7 cellular contexts compared by ENCODE assay signal in genomic region chr7:137656227-137656849, GRCh38.
DNase-seq lines count a peak whose midpoint lies in the region; ATAC-seq, FAIRE-seq and TF ChIP-seq lines count a peak whose summit lies in the region.

No MANE protein-coding gene starts in this region.

- intact Hi-C loops in GM12878 (cut with micrococcal nuclease; ENCODE audit: unreplicated experiment), result loop anchor here (1.0 to 10.0 kb wide), 4 partner anchors 160 to 1078 kb away; no protein-coding TSS in a partner anchor

- H3K4me2 ChIP-seq in GM12878 (ENCODE audit: control insufficient read depth, insufficient read depth) (no peak overlapping the region), smooth muscle cell (peak overlapping the region; percentile 20)

- ATAC-seq in HG02870 (IDR thresholded peaks at IDR 0.05; ENCODE audit: unreplicated experiment), result peak; percentile 78
- peak; percentile 90 for ATAC-seq in GM12878

- no TSS peak for BruUV-seq in GM12878 (replicated peaks; lab: Mats Ljungman, UMichigan)

- peak; percentile 91 for FAIRE-seq in GM12878 (lab: Jason Lieb, UNC)

- in situ Hi-C loops in GM12878 (cut with MboI), result loop anchor here (5.0 kb wide), 2 partner anchors 241 to 351 kb away; no protein-coding TSS in a partner anchor

- WGBS in GM12878 (ENCODE audit: insufficient coverage, insufficient replicate concordance, low lambda C conversion rate, missing lambda C conversion rate), result 0% methylated on average over 8 of the region's 8 CpGs
- WGBS in smooth muscle cell (ENCODE audit: low lambda C conversion rate), result 8% methylated on average over 8 of the region's 8 CpGs

- H3K27ac ChIP-seq in GM12878 (ENCODE audit: control insufficient read depth, insufficient read depth) (no peak overlapping the region), smooth muscle cell (ENCODE audit: low read depth) (peak overlapping the region; percentile 21)

- H3K4me1 ChIP-seq in GM12878 (ENCODE audit: control insufficient read depth, insufficient read depth, low read length), result no peaks in the 10 kb centered on the region
- H3K4me1 ChIP-seq in smooth muscle cell (ENCODE audit: low read depth), result peaks cover 21% of the 10 kb centered on the region

- no peak for TF ChIP-seq POLR2A in GM12878 (IDR thresholded peaks at IDR 0.05; ENCODE audit: low read depth, low read length)

- no peaks in the 10 kb centered on the region for H3K9me3 ChIP-seq in GM12878 (replicated peaks; ENCODE audit: control insufficient read depth, insufficient read depth, low read length)
- H3K9me3 ChIP-seq in smooth muscle cell (replicated peaks; ENCODE audit: low read depth), result no peaks in the 10 kb centered on the region

- RAD21 ChIA-PET in GM12878 (lab: Charles Lee; ENCODE audit: unreplicated experiment), result interaction anchor here (0.6 to 8.8 kb wide), 59 partner anchors 12 to 367 kb away, joined by 3 to 141 read pairs (median 5); partner anchors contain the start of gene CREB3L2

- H4K20me1 ChIP-seq in GM12878 (ENCODE audit: control insufficient read depth, insufficient read depth) (no peaks in the 10 kb centered on the region), smooth muscle cell (ENCODE audit: low read depth) (no peaks in the 10 kb centered on the region)

- TF ChIP-seq EP300 in GM12878 (IDR thresholded peaks at IDR 0.05; ENCODE audit: borderline replicate concordance in 1 of 2, control insufficient read depth in 1 of 2, low read depth in 2 of 2, low read length in 2 of 2), result no peak

- H3K27me3 ChIP-seq in GM12878 (replicated peaks in 1 of 2; ENCODE audit: control insufficient read depth in 2 of 2, insufficient read depth in 2 of 2, low read length in 1 of 2), result no peaks in the 10 kb centered on the region
- H3K27me3 ChIP-seq in smooth muscle cell (ENCODE audit: low read depth), result peaks cover 2% of the 10 kb centered on the region

- CTCF ChIA-PET in GM12878 (lab: Yijun Ruan, JAX), result interaction anchor here (0.8 to 7.5 kb wide), 72 partner anchors 9 to 1083 kb away, joined by 3 to 156 read pairs (median 6); partner anchors contain the start of genes CREB3L2 and DGKI

- DNase-seq in NCI-H1694 (lab: John Stamatoyannopoulos, UW) (peak; percentile 50), T-helper 9 cell (peak; percentile 37), GM12878 (ENCODE audit: low read depth, low spot score) (peak; percentile 20), iPS DF 19.7 (ENCODE audit: low read depth, low spot score) (peak; percentile 23), smooth muscle cell (lab: John Stamatoyannopoulos, UW; ENCODE audit: unreplicated experiment) (peak; percentile 25)

- H3K79me2 ChIP-seq in GM12878 (ENCODE audit: control insufficient read depth, insufficient read depth, low read length) (no peaks in the 10 kb centered on the region), smooth muscle cell (ENCODE audit: low read depth) (no peaks in the 10 kb centered on the region)

- H2AFZ ChIP-seq in GM12878 (ENCODE audit: control insufficient read depth, low read depth, low read length) (0 out of 2 replicates have a peak overlapping the region, but pooled peaks have one; percentile 24), smooth muscle cell (ENCODE audit: low read depth) (peak overlapping the region; percentile 85)

- peak; percentile 66 for TF ChIP-seq CTCF in GM12875 (IDR thresholded peaks at IDR 0.05; ENCODE audit: borderline replicate concordance, insufficient read depth, low read depth, low read length)
- TF ChIP-seq CTCF in GM12878 (IDR thresholded peaks at IDR 0.05 in 2 of 3, conservative IDR thresholded peaks at IDR 0.05 in 1 of 3; ENCODE audit: control insufficient read depth in 2 of 3, extremely low read depth in 1 of 3, insufficient read depth in 1 of 3, low read depth in 3 of 3, low read length in 3 of 3), result peak; percentile 74 to 86 (median 83)
- peak; percentile 91 for TF ChIP-seq CTCF in smooth muscle cell (IDR thresholded peaks at IDR 0.05; ENCODE audit: borderline replicate concordance, insufficient read depth, poor library complexity, severe bottlenecking)

- POLR2A ChIA-PET in GM12878 (lab: Charles Lee), result interaction anchor here (0.9 to 3.7 kb wide), 8 partner anchors 11 to 351 kb away, joined by 3 to 23 read pairs (median 4); partner anchors contain the start of gene DGKI

- SMC1A ChIA-PET in GM12878 (lab: Charles Lee; ENCODE audit: uncharacterized antibody, unreplicated experiment), result interaction anchor here (0.6 to 10.6 kb wide), 84 partner anchors 10 to 368 kb away, joined by 3 to 173 read pairs (median 5); partner anchors contain the start of gene CREB3L2

- peak; percentile 96 for TF ChIP-seq RAD21 in GM12878 (IDR thresholded peaks at IDR 0.05; ENCODE audit: insufficient read depth, low read depth, low read length)

- H3K36me3 ChIP-seq in GM12878 (ENCODE audit: control insufficient read depth in 2 of 2, insufficient read depth in 2 of 2, low read length in 1 of 2) (no peaks in the 10 kb centered on the region), smooth muscle cell (ENCODE audit: low read depth) (no peaks in the 10 kb centered on the region)

- H3F3A ChIP-seq in smooth muscle cell (ENCODE audit: low read depth), result no peaks in the 10 kb centered on the region

- H3K4me3 ChIP-seq in GM12875 (ENCODE audit: low read depth, low read length) (no peak overlapping the region), GM12878 (no peak overlapping the region), smooth muscle cell (no peak overlapping the region)

- no peak overlapping the region for H3K9ac ChIP-seq in GM12878 (ENCODE audit: control insufficient read depth, insufficient read depth, low read length)
- H3K9ac ChIP-seq in smooth muscle cell (ENCODE audit: low read depth), result no peak overlapping the region

TF ChIP-seq in GM12878, 131 proteins besides CTCF, POLR2A, EP300 and RAD21:
- TF ChIP-seq LARP7 (IDR thresholded peaks at IDR 0.05) (no peak), ZBTB40 (IDR thresholded peaks at IDR 0.05; ENCODE audit: borderline replicate concordance) (peak; percentile 50; the same call in 1 of the 2 replicates), TCF3 (IDR thresholded peaks at IDR 0.05; ENCODE audit: borderline replicate concordance, insufficient read depth, low read depth, low read length) (no peak), NBN (IDR thresholded peaks at IDR 0.05) (no peak), SMC3 (IDR thresholded peaks at IDR 0.05; ENCODE audit: borderline replicate concordance, low read length) (peak; percentile 94), SP1 (IDR thresholded peaks at IDR 0.05; ENCODE audit: low read depth, low read length) (no peak), BHLHE40 (IDR thresholded peaks at IDR 0.05; ENCODE audit: borderline replicate concordance in 1 of 2, low read depth in 2 of 2, low read length in 1 of 2) (no peak), YBX1 (IDR thresholded peaks at IDR 0.05) (no peak), NR2C1 (IDR thresholded peaks at IDR 0.05) (no peak), YY1 (IDR thresholded peaks at IDR 0.05; ENCODE audit: low read depth, low read length) (peak; percentile 70; the same call in 1 of the 2 replicates), POU2F2 (IDR thresholded peaks at IDR 0.05; ENCODE audit: borderline replicate concordance, low read depth, low read length) (no peak), ETV6 (conservative IDR thresholded peaks at IDR 0.05 in 1 of 2, IDR thresholded peaks at IDR 0.05 in 1 of 2; ENCODE audit: borderline replicate concordance in 1 of 2, low read depth in 1 of 2) (peak in 1 of 2 experiments; percentile 65; a peak in 1 of 4 replicates), ZNF622 (IDR thresholded peaks at IDR 0.05) (no peak), SPI1 (IDR thresholded peaks at IDR 0.05; ENCODE audit: borderline replicate concordance, insufficient read depth, low read depth, low read length) (peak; percentile 68; the same call in 1 of the 2 replicates), FOXM1 (IDR thresholded peaks at IDR 0.05; ENCODE audit: low read depth, low read length) (peak; percentile 29; the same call in 1 of the 2 replicates)
